Comparison of ENCODE assay signal across 15 cellular contexts in genomic region chr5:453725-454481, GRCh38. TPM values are rescaled to one million over a fixed set of nuclear protein-coding genes. Genes with fewer than 3 reads are reported as not detected.
A peak's percentile ranks its signal among the peaks of the same experiment; 100 is the strongest.
DNase-seq lines count a peak whose midpoint lies in the region; ATAC-seq lines count a peak whose summit lies in the region.
"Had no signal": no experiment of that assay in that cellular context is flagged by ENCODE, and none has a peak within 500 bp of the region (broad histone marks: within the 10 kb centered on the region; RNA-seq: fewer than 3 reads in every experiment).

No MANE protein-coding gene starts in this region.

- no peak for ATAC-seq in stimulated activated naive CD8-positive, alpha-beta T cell treated with anti-CD3 and anti-CD28 coated beads, Interleukin-15, Interleukin-2, amounts not matched to agents 100 U/mL and 50 U/mL, for 24 hours
- ATAC-seq in left lobe of liver (no peak), aorta (ENCODE audit: low FRiP score) (no peak)
- ATAC-seq: left colon; natural killer cell treated with Interleukin-12 subunit alpha and Interleukin-12 subunit beta and Interleukin-15 and Interleukin-18, amount 100 ng/mL, for 72 hours had no signal

- H3K9me3 Mint-ChIP-seq in stimulated activated naive CD8-positive, alpha-beta T cell treated with anti-CD3 and anti-CD28 coated beads, Interleukin-15, Interleukin-2, amounts not matched to agents 100 ng/mL and 50 ng/mL, for 24 hours, result peaks cover 19% of the 10 kb centered on the region
- peaks cover 24% of the 10 kb centered on the region for H3K9me3 Mint-ChIP-seq in activated naive CD8-positive, alpha-beta T cell treated with anti-CD3 and anti-CD28 coated beads for 36 hours

- H3K27me3 Mint-ChIP-seq in stimulated activated naive CD8-positive, alpha-beta T cell treated with anti-CD3 and anti-CD28 coated beads, Interleukin-15, Interleukin-2, amounts not matched to agents 100 ng/mL and 50 ng/mL, for 24 hours, result no peaks in the 10 kb centered on the region
- H3K27me3 Mint-ChIP-seq in activated naive CD8-positive, alpha-beta T cell treated with anti-CD3 and anti-CD28 coated beads for 36 hours, result no peaks in the 10 kb centered on the region
- H3K27me3 Mint-ChIP-seq: central memory CD8-positive, alpha-beta T cell; natural killer cell treated with Interleukin-12 subunit alpha and Interleukin-12 subunit beta and Interleukin-15 and Interleukin-18, amount 100 ng/mL, for 72 hours had no signal

- 92 to 94% methylated on average over 16 of the region's 16 CpGs for WGBS in aorta, 2 donors

- H3K36me3 ChIP-seq in aorta (ENCODE audit: control insufficient read depth in 1 of 2, insufficient read depth in 2 of 2, low read length in 1 of 2), result peaks cover 0 to 12% of the 10 kb centered on the region in 2 donors

- H3K4me3 Mint-ChIP-seq in stimulated activated naive CD8-positive, alpha-beta T cell treated with anti-CD3 and anti-CD28 coated beads, Interleukin-15, Interleukin-2, amounts not matched to agents 100 ng/mL and 50 ng/mL, for 24 hours, result no peak overlapping the region
- no peak overlapping the region for H3K4me3 Mint-ChIP-seq in activated naive CD8-positive, alpha-beta T cell treated with anti-CD3 and anti-CD28 coated beads for 36 hours
- H3K4me3 Mint-ChIP-seq: central memory CD8-positive, alpha-beta T cell; natural killer cell treated with Interleukin-12 subunit alpha and Interleukin-12 subunit beta and Interleukin-15 and Interleukin-18, amount 100 ng/mL, for 72 hours had no signal

- no peak overlapping the region for H3K4me3 ChIP-seq in aorta (ENCODE audit: low read length in 2 of 2)
- H3K4me3 ChIP-seq: GM12878 had no signal

- H3K36me3 Mint-ChIP-seq in stimulated activated naive CD8-positive, alpha-beta T cell treated with anti-CD3 and anti-CD28 coated beads, Interleukin-15, Interleukin-2, amounts not matched to agents 100 ng/mL and 50 ng/mL, for 24 hours (ENCODE audit: low read depth), result peaks cover 80% of the 10 kb centered on the region
- peaks cover 68% of the 10 kb centered on the region for H3K36me3 Mint-ChIP-seq in activated naive CD8-positive, alpha-beta T cell treated with anti-CD3 and anti-CD28 coated beads for 36 hours

- peaks cover 46% of the 10 kb centered on the region for H3K4me1 Mint-ChIP-seq in stimulated activated naive CD8-positive, alpha-beta T cell treated with anti-CD3 and anti-CD28 coated beads, Interleukin-15, Interleukin-2, amounts not matched to agents 100 ng/mL and 50 ng/mL, for 24 hours (ENCODE audit: low read depth)
- peaks cover 37% of the 10 kb centered on the region for H3K4me1 Mint-ChIP-seq in activated naive CD8-positive, alpha-beta T cell treated with anti-CD3 and anti-CD28 coated beads for 36 hours

- no peaks in the 10 kb centered on the region for H3K4me1 ChIP-seq in aorta (ENCODE audit: control insufficient read depth in 1 of 2, insufficient read depth in 2 of 2, low read length in 2 of 2)

- no peaks in the 10 kb centered on the region for H3K27me3 ChIP-seq in aorta (ENCODE audit: control insufficient read depth in 1 of 2, insufficient read depth in 2 of 2, low read length in 1 of 2)

- intact Hi-C loops in aorta (cut with DNase I), result no loop called here

- DNase-seq in stimulated activated naive CD8-positive, alpha-beta T cell treated with anti-CD3 and anti-CD28 coated beads, Interleukin-15, Interleukin-2, amounts not matched to agents 100 U/mL and 50 U/mL, for 24 hours, result no peak
- no peak for DNase-seq in activated naive CD8-positive, alpha-beta T cell treated with anti-CD3 and anti-CD28 coated beads for 36 hours
- peak; percentile 36 for DNase-seq in left lobe of liver (ENCODE audit: low spot score)
- DNase-seq in aorta, result peak; percentile 21 to 38
- DNase-seq in NCI-H2171 (lab: John Stamatoyannopoulos, UW), result no peak
- DNase-seq in stimulated activated CD4-positive, alpha-beta T cell treated with anti-CD3 and anti-CD28 coated beads, Interleukin-12 subunit alpha, Interleukin-12 subunit beta, amount 100 ng/mL, for 4 hours, result no peak
- no peak for DNase-seq in GM19240 (ENCODE audit: insufficient read length, low spot score)
- DNase-seq: EL; NCI-H1092 treated with DMSO at 0.1 percent for 48 hours; stimulated activated CD4-positive, alpha-beta T cell treated with anti-CD3 and anti-CD28 coated beads, Interleukin-4, amount 100 ng/mL, for 24 hours had no signal

- H3K27ac ChIP-seq in aorta (ENCODE audit: low read depth in 1 of 2, low read length in 2 of 2), result no peak overlapping the region

- no peaks in the 10 kb centered on the region for H3K9me3 ChIP-seq in aorta (ENCODE audit: control insufficient read depth, low read length)

- peak overlapping the region; percentile 54 for H3K27ac Mint-ChIP-seq in stimulated activated naive CD8-positive, alpha-beta T cell treated with anti-CD3 and anti-CD28 coated beads, Interleukin-15, Interleukin-2, amounts not matched to agents 100 ng/mL and 50 ng/mL, for 24 hours
- peak overlapping the region; percentile 77 for H3K27ac Mint-ChIP-seq in activated naive CD8-positive, alpha-beta T cell treated with anti-CD3 and anti-CD28 coated beads for 36 hours
- H3K27ac Mint-ChIP-seq: natural killer cell treated with Interleukin-12 subunit alpha and Interleukin-12 subunit beta and Interleukin-15 and Interleukin-18, amount 100 ng/mL, for 72 hours had no signal

RNA-seq across cellular contexts. Expression of gene EXOC3, which starts 10.9 kb away (rescaled TPM):
- 10 to 100 TPM; 58.2 to 61.2 TPM for total RNA-seq in activated naive CD8-positive, alpha-beta T cell treated with anti-CD3 and anti-CD28 coated beads for 36 hours
- 25.7 TPM for total RNA-seq in left lobe of liver
- 10 to 100 TPM; 54.6 to 65.2 TPM for total RNA-seq in aorta
- polyA plus RNA-seq in aorta, result 10 to 100 TPM; 31.3 to 88.9 TPM

Comparison
In these comparisons a context has a peak if more than half of its experiments do, and no peak if none do; other contexts are left out.
1. DNase-seq: peak in left lobe of liver (single experiment) and aorta (2 of 2); none in stimulated activated naive CD8-positive, alpha-beta T cell treated with anti-CD3 and anti-CD28 coated beads, Interleukin-15, Interleukin-2, amounts not matched to agents 100 U/mL and 50 U/mL, for 24 hours (single experiment), activated naive CD8-positive, alpha-beta T cell treated with anti-CD3 and anti-CD28 coated beads for 36 hours (single experiment), NCI-H2171 (single experiment), stimulated activated CD4-positive, alpha-beta T cell treated with anti-CD3 and anti-CD28 coated beads, Interleukin-12 subunit alpha, Interleukin-12 subunit beta, amount 100 ng/mL, for 4 hours (single experiment) and GM19240 (single experiment).